In the genomic region with DNA sequence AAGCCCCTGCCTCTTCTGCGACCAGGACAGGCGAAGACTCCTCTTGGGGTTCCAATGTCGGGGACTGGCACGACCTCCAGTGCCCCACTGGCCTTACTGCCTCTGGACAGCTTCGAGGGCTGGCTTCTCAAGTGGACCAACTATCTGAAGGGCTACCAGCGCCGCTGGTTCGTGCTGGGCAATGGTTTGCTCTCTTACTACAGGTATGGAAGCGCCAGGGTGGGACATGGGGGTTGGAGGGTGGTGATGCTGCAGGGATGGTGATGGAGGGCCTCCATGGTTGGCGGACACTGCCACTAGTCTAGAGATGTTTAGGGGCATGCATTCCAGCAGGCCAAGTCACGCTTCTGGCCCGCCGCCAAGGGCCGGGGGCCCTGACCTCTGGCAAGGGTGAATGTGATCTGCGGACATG, we compare ENCODE assay signal across 8 cellular contexts. TPM values are rescaled to one million over a fixed set of nuclear protein-coding genes. Genes with fewer than 3 reads are reported as not detected.
DNase-seq lines count a peak whose midpoint lies in the region; TF ChIP-seq lines count a peak whose summit lies in the region.

No MANE protein-coding gene starts in this region.

- no peak for TF ChIP-seq EP300 in tibial nerve (IDR thresholded peaks at IDR 0.05)

- no peak overlapping the region for H4K8ac ChIP-seq in mesendoderm (ENCODE audit: low read depth, low read length)

- H3K36me3 Mint-ChIP-seq in activated T-cell treated with anti-CD3 and anti-CD28 coated beads, Interleukin-2, amount 50 U/mL, for 24 hours (ENCODE audit: low read depth): no peaks in the 10 kb centered on the region
- H3K36me3 Mint-ChIP-seq in chondrocyte (ENCODE audit: low read depth): no peaks in the 10 kb centered on the region

- no peak overlapping the region for H4K5ac ChIP-seq in mesendoderm (ENCODE audit: low read length)

- no peak overlapping the region for H2BK15ac ChIP-seq in mesendoderm (replicated peaks; ENCODE audit: low read depth)

- H3K4me1 ChIP-seq in mesendoderm (ENCODE audit: control insufficient read depth, low read depth, low read length) (no peaks in the 10 kb centered on the region), tibial nerve (peaks cover 0 to 16% (median 8%) of the 10 kb centered on the region in 4 donors)

- no peak for TF ChIP-seq CTCF in chondrocyte (IDR thresholded peaks at IDR 0.05)
- no peak for TF ChIP-seq CTCF in tibial nerve (IDR thresholded peaks at IDR 0.05)

- H3K4me1 Mint-ChIP-seq in activated T-cell treated with anti-CD3 and anti-CD28 coated beads, Interleukin-2, amount 50 U/mL, for 24 hours (ENCODE audit: low read depth): peaks cover 15% of the 10 kb centered on the region
- H3K4me1 Mint-ChIP-seq in chondrocyte (ENCODE audit: low read depth): peaks cover 10% of the 10 kb centered on the region

- H3K27ac Mint-ChIP-seq in activated T-cell treated with anti-CD3 and anti-CD28 coated beads, Interleukin-2, amount 50 U/mL, for 24 hours: no peak overlapping the region
- H3K27ac Mint-ChIP-seq in chondrocyte (ENCODE audit: unreplicated experiment): no peak overlapping the region

- WGBS in mesendoderm (ENCODE audit: extremely low coverage, insufficient coverage, low lambda C conversion rate): no CpG with 5 or more reads among the region's 15 CpGs
- 54 to 57% methylated on average over 14 of the region's 15 CpGs for WGBS in tibial nerve, 2 donors

- TF ChIP-seq POLR2A in tibial nerve (IDR thresholded peaks at IDR 0.05): no peak

- H2BK5ac ChIP-seq in mesendoderm (ENCODE audit: low read length): no peak overlapping the region

- H3K36me3 ChIP-seq in mesendoderm (ENCODE audit: control insufficient read depth, insufficient read depth, low read length) (no peaks in the 10 kb centered on the region), tibial nerve (no peaks in the 10 kb centered on the region)

- DNase-seq in activated T-cell treated with anti-CD3 and anti-CD28 coated beads, Interleukin-2, amount 50 U/mL, for 24 hours: no peak
- DNase-seq in activated T-cell treated with anti-CD3 and anti-CD28 coated beads, Interleukin-2, amount 50 U/mL, for 1 hour: no peak
- DNase-seq in chondrocyte (ENCODE audit: low spot score) (no peak), mesendoderm (no peak), tibial nerve (ENCODE audit: low spot score in 2 of 2) (no peak), SKM-1 (lab: John Stamatoyannopoulos, UW; ENCODE audit: unreplicated experiment) (no peak), NCI-H2196 treated with DMSO at 0.1 percent for 48 hours (lab: John Stamatoyannopoulos, UW; ENCODE audit: unreplicated experiment) (no peak)
- no peak for DNase-seq in stimulated activated CD4-positive, alpha-beta T cell treated with anti-CD3 and anti-CD28 coated beads, Interleukin-4, amount 100 ng/mL, for 4 hours

- H3K27ac ChIP-seq in mesendoderm (ENCODE audit: low read depth, low read length) (no peak overlapping the region), tibial nerve (no peak overlapping the region)

- H2AK5ac ChIP-seq in mesendoderm (ENCODE audit: low read length): no peak overlapping the region

- peak overlapping the region; percentile 98 for H3K4me2 ChIP-seq in mesendoderm (ENCODE audit: low read length)

- H3K4me3 ChIP-seq in mesendoderm (ENCODE audit: low read length) (no peak overlapping the region), tibial nerve (peak overlapping the region; percentile 41 to 65 (median 56))

- peak overlapping the region; percentile 67 for H3K9ac ChIP-seq in mesendoderm (ENCODE audit: low read length)

- H3K23ac ChIP-seq in mesendoderm (ENCODE audit: low read length): peak overlapping the region; percentile 37

- no peaks in the 10 kb centered on the region for H3K9me3 ChIP-seq in tibial nerve

- peaks cover 8% of the 10 kb centered on the region for H3K27me3 ChIP-seq in mesendoderm (ENCODE audit: insufficient read depth, low read length, poor library complexity)
- H3K27me3 ChIP-seq in tibial nerve: peaks cover 0 to 11% of the 10 kb centered on the region in 2 donors

- H2BK120ac ChIP-seq in mesendoderm (ENCODE audit: low read depth, low read length): no peak overlapping the region

- no peaks in the 10 kb centered on the region for H3K79me1 ChIP-seq in mesendoderm (ENCODE audit: low read length)

- H3K56ac ChIP-seq in mesendoderm (ENCODE audit: low read length): peak overlapping the region; percentile 84

- H3K9me3 Mint-ChIP-seq in activated T-cell treated with anti-CD3 and anti-CD28 coated beads, Interleukin-2, amount 50 U/mL, for 24 hours: no peaks in the 10 kb centered on the region
- H3K9me3 Mint-ChIP-seq in chondrocyte (ENCODE audit: low read depth): no peaks in the 10 kb centered on the region

- H3K4me3 Mint-ChIP-seq in activated T-cell treated with anti-CD3 and anti-CD28 coated beads, Interleukin-2, amount 50 U/mL, for 24 hours: peak overlapping the region; percentile 61
- H3K4me3 Mint-ChIP-seq in chondrocyte (ENCODE audit: unreplicated experiment): peak overlapping the region; percentile 59

- H3K79me2 ChIP-seq in mesendoderm (ENCODE audit: control insufficient read depth, insufficient read depth, low read length): no peaks in the 10 kb centered on the region

- no peak overlapping the region for H3K4ac ChIP-seq in mesendoderm (ENCODE audit: low read depth, low read length)

- H3K27me3 Mint-ChIP-seq in activated T-cell treated with anti-CD3 and anti-CD28 coated beads, Interleukin-2, amount 50 U/mL, for 24 hours: peaks cover 22% of the 10 kb centered on the region
- H3K27me3 Mint-ChIP-seq in chondrocyte (ENCODE audit: low read depth): no peaks in the 10 kb centered on the region

- H3K18ac ChIP-seq in mesendoderm (ENCODE audit: low read length): no peak overlapping the region

RNA-seq across cellular contexts. Expression of a gene that starts 0.7 kb away (rescaled TPM):
- total RNA-seq in chondrocyte: 1.9 to 3.6 TPM (median 2.4 TPM) in 3 replicates
- 1.5 TPM for polyA plus RNA-seq in mesendoderm (2013, experiment 1 of 2)
- polyA plus RNA-seq in mesendoderm (2013, experiment 2 of 2): 1.8 TPM
- total RNA-seq in tibial nerve: 1 to 10 TPM in 3 of 4 donors, under 1 TPM in 1; 0.66 to 2.4 (median 1.6) TPM

RNA-seq across cellular contexts. Expression of a gene that starts 27.7 kb away (rescaled TPM):
- total RNA-seq in chondrocyte (7.6 to 9.4 TPM (median 9.0 TPM) in 3 replicates), tibial nerve (10 to 100 TPM in 3 of 4 donors, 1 to 10 TPM in 1; 8.8 to 12.0 (median 10.4) TPM)
- polyA plus RNA-seq in mesendoderm (2013, experiment 1 of 2): 1.4 TPM
- polyA plus RNA-seq in mesendoderm (2013, experiment 2 of 2): 1.4 TPM

RNA-seq across cellular contexts. Expression of a gene that starts 59.8 kb away (rescaled TPM):
- 5.3 to 7.9 TPM (median 7.6 TPM) in 3 replicates for total RNA-seq in chondrocyte
- 1.3 TPM for polyA plus RNA-seq in mesendoderm (2013, experiment 1 of 2)
- 1.3 TPM for polyA plus RNA-seq in mesendoderm (2013, experiment 2 of 2)
- 10 to 100 TPM in 1 of 4 donors, 1 to 10 TPM in 3; 6.1 to 15.0 (median 7.3) TPM for total RNA-seq in tibial nerve
